ENCODE assay signal across 8 cellular contexts in genomic region chr14:97177016-97177415, GRCh38.
DNase-seq lines count a peak whose midpoint lies in the region; ATAC-seq, FAIRE-seq and TF ChIP-seq lines count a peak whose summit lies in the region.

No MANE protein-coding gene starts in this region.

- no peak overlapping the region for H3K18ac ChIP-seq in H1 (ENCODE audit: extremely low read depth, low read length)

- no peak overlapping the region for H3K56ac ChIP-seq in H1 (replicated peaks; ENCODE audit: insufficient read length, low read depth, low read length)

- H2AFZ ChIP-seq in OCI-LY7 (ENCODE audit: low read length): no peak overlapping the region
- no peak overlapping the region for H2AFZ ChIP-seq in H1 (ENCODE audit: low read length)

- no peak overlapping the region for H4K91ac ChIP-seq in H1 (replicated peaks; ENCODE audit: insufficient read length, low read length)

- H3K36me3 Mint-ChIP-seq in CD8-positive, alpha-beta T cell: no peaks in the 10 kb centered on the region

- H3K27ac Mint-ChIP-seq in CD8-positive, alpha-beta T cell: no peak overlapping the region

- no peak overlapping the region for H3K27ac ChIP-seq in CD8-positive, alpha-beta T cell (ENCODE audit: low read depth, low read length)
- H3K27ac ChIP-seq in OCI-LY7 (ENCODE audit: low read depth, low read length, poor library complexity, severe bottlenecking) (no peak overlapping the region), H1 (ENCODE audit: low read depth, low read length) (no peak overlapping the region), dorsolateral prefrontal cortex (peak overlapping the region in 1 of 59 donors; percentile 49)

- H4K8ac ChIP-seq in H1 (ENCODE audit: extremely low read depth, insufficient read depth, low read length): no peak overlapping the region; the same call in 1 of the 2 replicates

- no peak overlapping the region for H3K23ac ChIP-seq in H1 (ENCODE audit: insufficient read length)

- H3K79me1 ChIP-seq in H1 (ENCODE audit: low read depth, low read length): no peaks in the 10 kb centered on the region

- ATAC-seq in CD8-positive, alpha-beta T cell: peak; percentile 58
- ATAC-seq in HG02981 (IDR thresholded peaks at IDR 0.05; ENCODE audit: unreplicated experiment) (no peak), GM18870 (IDR thresholded peaks at IDR 0.05; ENCODE audit: unreplicated experiment) (no peak)

- no peaks in the 10 kb centered on the region for H3K36me3 ChIP-seq in CD8-positive, alpha-beta T cell (ENCODE audit: insufficient read depth, low read length)
- H3K36me3 ChIP-seq in H7 (replicated peaks; ENCODE audit: control insufficient read depth, insufficient read depth, low read length) (no peaks in the 10 kb centered on the region), OCI-LY7 (ENCODE audit: insufficient read depth, low read length) (no peaks in the 10 kb centered on the region), H1 (ENCODE audit: control insufficient read depth in 2 of 4, insufficient read depth in 4 of 4, low read length in 3 of 4) (no peaks in the 10 kb centered on the region; a peak in 1 of 8 replicates)

- TF ChIP-seq POLR2A in H1 (IDR thresholded peaks at IDR 0.05; ENCODE audit: control extremely low read depth in 1 of 2, low read depth in 2 of 2, low read length in 2 of 2): no peak

- H3K4me3 Mint-ChIP-seq in CD8-positive, alpha-beta T cell: no peak overlapping the region

- CTCF ChIA-PET in CD8-positive, alpha-beta T cell (lab: Charles Lee): no interaction called here
- CTCF ChIA-PET in OCI-LY7 (lab: Charles Lee; ENCODE audit: unreplicated experiment): no interaction called here
- CTCF ChIA-PET in H1 (lab: Charles Lee; ENCODE audit: partially characterized antibody): interaction anchor here (1.0 to 1.7 kb wide), 3 partner anchors 13 to 80 kb away, joined by 3 to 9 read pairs (median 3); no protein-coding TSS in a partner anchor

- no peaks in the 10 kb centered on the region for H3K9me2 ChIP-seq in OCI-LY7 (ENCODE audit: insufficient read depth, low read length)

- H2BK20ac ChIP-seq in H1 (ENCODE audit: low read length): no peak overlapping the region

- peaks cover 4% of the 10 kb centered on the region; the same call in 1 of the 2 replicates for H3K23me2 ChIP-seq in H1 (ENCODE audit: low read depth, low read length)

- no peak overlapping the region for H3K4ac ChIP-seq in H1 (replicated peaks; ENCODE audit: insufficient read length, low read depth, low read length)

- intact Hi-C loops in CD8-positive, alpha-beta T cell (cut with DNase I, micrococcal nuclease): loop anchor here in 1 of 2 experiments (5.0 kb wide), 1 partner anchor 600 kb away; no protein-coding TSS in a partner anchor
- intact Hi-C loops in OCI-LY7 (cut with micrococcal nuclease; ENCODE audit: unreplicated experiment) (no loop called here), dorsolateral prefrontal cortex (cut with DNase I) (no loop called here)

- DNase-seq in CD8-positive, alpha-beta T cell: peak in 3 of 7 experiments; percentile 3 to 24 (median 20)
- DNase-seq in H7 (peak; percentile 39), OCI-LY7 (ENCODE audit: low spot score) (peak; percentile 21), H1 (ENCODE audit: low read depth in 1 of 2, low spot score in 2 of 2) (no peak), hippocampal formation (lab: John Stamatoyannopoulos, UW) (no peak), dorsolateral prefrontal cortex (no peak)

- H2BK5ac ChIP-seq in H1 (ENCODE audit: low read depth, low read length): no peak overlapping the region

- peaks cover 6% of the 10 kb centered on the region for H3K4me1 ChIP-seq in CD8-positive, alpha-beta T cell (ENCODE audit: insufficient read depth, low read length)
- no peaks in the 10 kb centered on the region for H3K4me1 ChIP-seq in OCI-LY7 (ENCODE audit: insufficient read depth, low read length, poor library complexity, severe bottlenecking)
- no peaks in the 10 kb centered on the region for H3K4me1 ChIP-seq in H1 (replicated peaks in 1 of 4; ENCODE audit: control insufficient read depth in 3 of 4, insufficient read depth in 4 of 4, low read length in 3 of 4)

- TF ChIP-seq RAD21 in H1 (IDR thresholded peaks at IDR 0.05 in 1 of 2, conservative IDR thresholded peaks at IDR 0.05 in 1 of 2; ENCODE audit: low read depth in 2 of 2, low read length in 2 of 2): peak; percentile 49 to 60

- no peak overlapping the region for H3K4me3 ChIP-seq in CD8-positive, alpha-beta T cell (ENCODE audit: low read depth, low read length)
- H3K4me3 ChIP-seq in H7 (ENCODE audit: insufficient read depth, low read depth, low read length): no peak overlapping the region
- H3K4me3 ChIP-seq in OCI-LY7 (ENCODE audit: low read depth, low read length, poor library complexity, severe bottlenecking): no peak overlapping the region
- no peak overlapping the region for H3K4me3 ChIP-seq in H1 (ENCODE audit: extremely low read depth in 1 of 4, insufficient read depth in 2 of 4, low read depth in 3 of 4, low read length in 4 of 4)
- no peak overlapping the region for H3K4me3 ChIP-seq in dorsolateral prefrontal cortex

- BruUV-seq in OCI-LY7 (replicated peaks; lab: Mats Ljungman, UMichigan): no TSS peak

- peaks cover 29% of the 10 kb centered on the region for H3K4me1 Mint-ChIP-seq in CD8-positive, alpha-beta T cell (ENCODE audit: low read depth)

- H3K9me3 Mint-ChIP-seq in CD8-positive, alpha-beta T cell: peaks cover 3% of the 10 kb centered on the region

- no peak overlapping the region for H3K9ac ChIP-seq in H1 (replicated peaks in 1 of 4; ENCODE audit: extremely low read depth in 1 of 4, low read depth in 3 of 4, low read length in 3 of 4)

- POLR2A ChIA-PET in CD8-positive, alpha-beta T cell (lab: Charles Lee): no interaction called here
- POLR2A ChIA-PET in OCI-LY7 (lab: Charles Lee): no interaction called here
- POLR2A ChIA-PET in H1 (lab: Charles Lee; ENCODE audit: partially characterized antibody): no interaction called here

- peak; percentile 45 for TF ChIP-seq CTCF in CD8-positive, alpha-beta T cell (IDR thresholded peaks at IDR 0.05)
- peak; percentile 53 for TF ChIP-seq CTCF in OCI-LY7 (conservative IDR thresholded peaks at IDR 0.05; ENCODE audit: low read length)
- TF ChIP-seq CTCF in H1 (IDR thresholded peaks at IDR 0.05; ENCODE audit: control extremely low read depth in 1 of 3, insufficient read depth in 1 of 3, low read depth in 1 of 3, low read length in 3 of 3): peak in 2 of 3 experiments; percentile 37 to 38; a peak in 3 of 4 replicates
- peak in 23 of 56 donors; percentile 3 to 36 (median 20) for TF ChIP-seq CTCF in dorsolateral prefrontal cortex (IDR thresholded peaks at IDR 0.05 in 54 of 56, conservative IDR thresholded peaks at IDR 0.05 in 2 of 56; ENCODE audit: low read depth in 1 of 56, partially characterized antibody in 56 of 56)

- no peaks in the 10 kb centered on the region for H3K27me3 Mint-ChIP-seq in CD8-positive, alpha-beta T cell (ENCODE audit: low read depth)

- H3K4me2 ChIP-seq in OCI-LY7 (ENCODE audit: low read length): no peak overlapping the region
- no peak overlapping the region for H3K4me2 ChIP-seq in H1 (ENCODE audit: insufficient read depth in 1 of 2, low read depth in 2 of 2, low read length in 2 of 2)

- H3K9me3 ChIP-seq in CD8-positive, alpha-beta T cell (ENCODE audit: low read length): no peaks in the 10 kb centered on the region
- H3K9me3 ChIP-seq in OCI-LY7 (ENCODE audit: low read length) (peaks cover 8% of the 10 kb centered on the region), H1 (ENCODE audit: insufficient read depth in 2 of 2, low read depth in 1 of 2, low read length in 1 of 2) (peaks cover 3% of the 10 kb centered on the region in 2 experiments; a peak in 1 of 4 replicates)

- no peak overlapping the region for H2BK15ac ChIP-seq in H1 (ENCODE audit: low read length)

- H2BK12ac ChIP-seq in H1 (ENCODE audit: low read depth, low read length): no peak overlapping the region

- H2BK120ac ChIP-seq in H1 (replicated peaks; ENCODE audit: low read depth, low read length): no peak overlapping the region

- H4K5ac ChIP-seq in H1 (ENCODE audit: insufficient read length, low read depth, low read length): no peak overlapping the region

- 77% methylated on average over 6 of the region's 6 CpGs; no CpG with 5 or more reads in 1 of the 2 experiments for whole genome bisulfite sequencing in H1 (ENCODE audit: extremely low coverage in 1 of 2, insufficient coverage in 1 of 2, insufficient read length in 1 of 2, insufficient replicate concordance in 2 of 2, low coverage in 1 of 2, low lambda C conversion rate in 2 of 2, missing lambda C conversion rate in 1 of 2), 2 experiments

- no peaks in the 10 kb centered on the region for H3K27me3 ChIP-seq in CD8-positive, alpha-beta T cell (ENCODE audit: insufficient read depth, low read length)
- H3K27me3 ChIP-seq in H7 (ENCODE audit: control insufficient read depth, insufficient read depth, low read length): no peaks in the 10 kb centered on the region
- H3K27me3 ChIP-seq in H1 (replicated peaks in 1 of 4; ENCODE audit: control insufficient read depth in 3 of 4, extremely low read depth in 1 of 4, insufficient read depth in 3 of 4, low read length in 3 of 4): no peaks in the 10 kb centered on the region
- peaks cover 0 to 21% (median 0%) of the 10 kb centered on the region in 45 donors for H3K27me3 ChIP-seq in dorsolateral prefrontal cortex

- H4K20me1 ChIP-seq in OCI-LY7 (ENCODE audit: insufficient read depth, low read length) (no peaks in the 10 kb centered on the region), H1 (replicated peaks in 1 of 2; ENCODE audit: control insufficient read depth in 1 of 2, insufficient read depth in 2 of 2, low read length in 2 of 2) (no peaks in the 10 kb centered on the region)

- H3K79me2 ChIP-seq in OCI-LY7 (ENCODE audit: insufficient read depth, low read depth, low read length) (no peaks in the 10 kb centered on the region), H1 (ENCODE audit: control insufficient read depth in 1 of 2, insufficient read depth in 2 of 2, low read length in 2 of 2) (no peaks in the 10 kb centered on the region; a peak in 1 of 4 replicates)

- no peak overlapping the region for H2AK5ac ChIP-seq in H1 (ENCODE audit: low read depth, low read length)

- TF ChIP-seq EP300 in H1 (IDR thresholded peaks at IDR 0.05; ENCODE audit: borderline replicate concordance in 1 of 2, low read depth in 2 of 2, low read length in 2 of 2): no peak

- no peak for FAIRE-seq in H1 (lab: Jason Lieb, UNC)

- H3K14ac ChIP-seq in H1 (ENCODE audit: insufficient read length): no peak overlapping the region

TF ChIP-seq in H1, 55 proteins besides CTCF, POLR2A, EP300 and RAD21 (continues in another document):
- no peak for TF ChIP-seq MAFK (IDR thresholded peaks at IDR 0.05; ENCODE audit: low read depth, low read length)
- no peak for TF ChIP-seq TAF1 (IDR thresholded peaks at IDR 0.05; ENCODE audit: low read depth, low read length)
- no peak for TF ChIP-seq RBBP5 (IDR thresholded peaks at IDR 0.05; ENCODE audit: borderline replicate concordance, low read depth, low read length)
- TF ChIP-seq SIX5 (IDR thresholded peaks at IDR 0.05; ENCODE audit: low read depth, low read length): no peak
- no peak for TF ChIP-seq KDM4A (IDR thresholded peaks at IDR 0.05; ENCODE audit: low read depth, low read length, severe bottlenecking)
- TF ChIP-seq SP1 (IDR thresholded peaks at IDR 0.05; ENCODE audit: low read depth, low read length): no peak
- no peak for TF ChIP-seq SP2 (IDR thresholded peaks at IDR 0.05; ENCODE audit: low read length)

Comparison
In these comparisons a context has a peak if more than half of its experiments do, and no peak if none do; other contexts are left out.
1. DNase-seq: peak in H7 (single experiment) and OCI-LY7 (single experiment); none in H1 (0 of 2), hippocampal formation (0 of 2) and dorsolateral prefrontal cortex (0 of 10).